ENCODE assay signal across 19 cellular contexts in the genomic region with DNA sequence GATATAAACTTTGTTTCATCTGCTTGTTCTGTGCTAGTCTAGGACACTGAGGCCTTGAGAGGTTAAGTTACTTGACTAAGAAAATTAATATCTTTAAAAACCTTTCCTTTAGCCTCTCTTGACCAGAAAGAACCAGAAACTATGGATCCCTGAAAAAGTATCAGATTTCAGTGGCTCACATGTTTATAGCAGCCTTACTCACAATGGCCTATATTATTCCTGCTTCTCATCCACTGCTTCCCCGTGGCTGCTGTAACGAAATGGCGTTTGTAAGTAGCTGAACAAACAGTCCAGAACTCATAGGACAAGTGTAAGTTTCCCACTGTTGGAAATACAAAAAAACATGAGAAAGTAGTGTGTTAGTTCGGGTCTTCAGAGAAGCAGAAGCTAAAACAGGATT. TPM values are rescaled to one million over a fixed set of nuclear protein-coding genes. Genes with fewer than 3 reads are reported as not detected.
A peak's percentile ranks its signal among the peaks of the same experiment; 100 is the strongest.
DNase-seq lines count a peak whose midpoint lies in the region; ATAC-seq, FAIRE-seq and TF ChIP-seq lines count a peak whose summit lies in the region.
"Had no signal": no experiment of that assay in that cellular context is flagged by ENCODE, and none has a peak within 500 bp of the region (broad histone marks: within the 10 kb centered on the region; RNA-seq: fewer than 3 reads in every experiment).

No MANE protein-coding gene starts in this region.

- no peak overlapping the region for H2AK5ac ChIP-seq in trophoblast cell (ENCODE audit: low read length)

- H3K27me3 ChIP-seq in SK-N-SH (ENCODE audit: insufficient read depth) (no peaks in the 10 kb centered on the region), bronchial epithelial cell (ENCODE audit: control insufficient read depth, insufficient read depth, low read length) (no peaks in the 10 kb centered on the region), testis (no peaks in the 10 kb centered on the region), brain microvascular endothelial cell (replicated peaks) (no peaks in the 10 kb centered on the region), trophoblast cell (ENCODE audit: insufficient read depth, low read length) (no peaks in the 10 kb centered on the region)
- H3K27me3 ChIP-seq: body of pancreas had no signal

- H3F3A ChIP-seq in SK-N-SH (replicated peaks; ENCODE audit: insufficient read depth) = peaks cover 5% of the 10 kb centered on the region

- no peak overlapping the region for H3K14ac ChIP-seq in trophoblast cell (ENCODE audit: low read length)

- H4K20me1 ChIP-seq in SK-N-SH (ENCODE audit: insufficient read depth) = no peaks in the 10 kb centered on the region

- intact Hi-C loops in testis (cut with DNase I; ENCODE audit: low total_unique reads) = no loop called here

- H2BK12ac ChIP-seq in trophoblast cell (ENCODE audit: low read length) = no peak overlapping the region

- no peak for FAIRE-seq in bronchial epithelial cell (lab: Jason Lieb, UNC)
- FAIRE-seq: GM12878 had no signal

- no peak overlapping the region for H3K23ac ChIP-seq in trophoblast cell (ENCODE audit: low read length)

- ATAC-seq in SK-N-SH treated with all-trans-retinoic acid at 6 μM for 48 hours = no peak
- ATAC-seq: body of pancreas; CD8-positive, alpha-beta T cell; effector memory CD8-positive, alpha-beta T cell; GM12878; psoas muscle; T-cell had no signal

- H3K4ac ChIP-seq in trophoblast cell (ENCODE audit: low read depth, low read length) = no peak overlapping the region

- H3K4me2 ChIP-seq in SK-N-SH (no peak overlapping the region), trophoblast cell (ENCODE audit: low read length) (no peak overlapping the region)

- H3K18ac ChIP-seq in trophoblast cell (ENCODE audit: low read length) = no peak overlapping the region

- no peak overlapping the region for H4K8ac ChIP-seq in trophoblast cell (ENCODE audit: low read depth, low read length)

- no peak overlapping the region for H3K9ac ChIP-seq in SK-N-SH
- H3K9ac ChIP-seq in trophoblast cell (ENCODE audit: low read length) = no peak overlapping the region

- TF ChIP-seq RAD21 in SK-N-SH (IDR thresholded peaks at IDR 0.05; ENCODE audit: low read length) = no peak

- no peak overlapping the region for H4K12ac ChIP-seq in trophoblast cell (ENCODE audit: low read depth, low read length)

- peaks cover 0 to 10% of the 10 kb centered on the region in 2 experiments; a peak in 1 of 4 replicates for H3K4me1 ChIP-seq in SK-N-SH (ENCODE audit: control insufficient read depth in 1 of 2, insufficient read depth in 2 of 2, low read depth in 1 of 2, low read length in 1 of 2)
- H3K4me1 ChIP-seq in testis = peaks cover 12% of the 10 kb centered on the region
- H3K4me1 ChIP-seq in trophoblast cell (ENCODE audit: control insufficient read depth in 1 of 2, insufficient read depth in 2 of 2, low read length in 2 of 2) = peaks cover 0 to 14% of the 10 kb centered on the region in 2 experiments
- H3K4me1 ChIP-seq: psoas muscle had no signal

- H3K9me3 ChIP-seq in SK-N-SH = no peaks in the 10 kb centered on the region
- H3K9me3 ChIP-seq in testis = no peaks in the 10 kb centered on the region
- peaks cover 6% of the 10 kb centered on the region for H3K9me3 ChIP-seq in trophoblast cell (ENCODE audit: insufficient read depth, low read depth, low read length)
- H3K9me3 ChIP-seq: body of pancreas, psoas muscle had no signal

- no peaks in the 10 kb centered on the region for H3K9me2 ChIP-seq in SK-N-SH

- TF ChIP-seq POLR2A in testis (IDR thresholded peaks at IDR 0.05) = no peak

- H4K91ac ChIP-seq in trophoblast cell (ENCODE audit: low read depth, low read length) = no peak overlapping the region

- POLR2A ChIA-PET in SK-N-SH (lab: Yijun Ruan, JAX) = no interaction called here

- CTCF ChIA-PET in SK-N-SH (lab: Yijun Ruan, JAX) = interaction anchor here (1.0 kb wide), 1 partner anchor 71 kb away, joined by 4 read pairs; no protein-coding TSS in a partner anchor

- no peaks in the 10 kb centered on the region for H3K79me2 ChIP-seq in SK-N-SH (ENCODE audit: insufficient read depth)
- H3K79me2 ChIP-seq in trophoblast cell (ENCODE audit: control insufficient read depth, insufficient read depth, low read length, poor library complexity) = peaks cover 2% of the 10 kb centered on the region

- H2BK5ac ChIP-seq in trophoblast cell (ENCODE audit: low read depth, low read length, poor library complexity) = no peak overlapping the region

- peaks cover 6% of the 10 kb centered on the region for H3K79me1 ChIP-seq in trophoblast cell (ENCODE audit: low read length)

- 0 out of 2 replicates have a peak overlapping the region, but pooled peaks have one; percentile 4 for H2AFZ ChIP-seq in SK-N-SH (ENCODE audit: low read depth)
- H2AFZ ChIP-seq in trophoblast cell (ENCODE audit: insufficient read depth, low read length, poor library complexity) = no peak overlapping the region

- H3K27ac ChIP-seq in SK-N-SH (ENCODE audit: low read depth in 2 of 2, low read length in 1 of 2) (peak overlapping the region in 1 of 2 experiments; percentile 28; a peak in 1 of 4 replicates), testis (peak overlapping the region; percentile 51 to 81), brain microvascular endothelial cell (no peak overlapping the region), trophoblast cell (ENCODE audit: low read depth, low read length) (no peak overlapping the region)
- H3K27ac ChIP-seq: body of pancreas, psoas muscle had no signal

- DNase-seq in SK-N-SH (no peak), bronchial epithelial cell (ENCODE audit: low read depth) (peak; percentile 35), medulla oblongata (ENCODE audit: extremely low spot score) (peak; percentile 43), testis (no peak), brain microvascular endothelial cell (no peak), NCI-H1417 treated with DMSO at 0.1 percent for 48 hours (lab: John Stamatoyannopoulos, UW) (no peak), trophoblast cell (no peak)
- DNase-seq: activated B cell treated with CpG ODN at 0.5 μM for 24 hours; activated gamma-delta T cell; body of pancreas; CD8-positive, alpha-beta T cell; effector memory CD8-positive, alpha-beta T cell; islet precursor cell; KBM-7; NCI-H1417; psoas muscle; T-cell had no signal

- in situ Hi-C loops in brain microvascular endothelial cell (cut with HindIII; ENCODE audit: low pct_ligation_motif_present, low sequenced_read_pairs) = no loop called here

- H3K36me3 ChIP-seq in SK-N-SH (replicated peaks in 1 of 2; ENCODE audit: control insufficient read depth in 1 of 2, insufficient read depth in 2 of 2, low read length in 1 of 2) (no peaks in the 10 kb centered on the region), bronchial epithelial cell (ENCODE audit: control insufficient read depth, insufficient read depth, low read length) (no peaks in the 10 kb centered on the region), testis (ENCODE audit: low read depth, missing control alignments) (no peaks in the 10 kb centered on the region), brain microvascular endothelial cell (replicated peaks) (no peaks in the 10 kb centered on the region), trophoblast cell (ENCODE audit: control insufficient read depth in 1 of 2, insufficient read depth in 2 of 2, low read length in 2 of 2) (no peaks in the 10 kb centered on the region)

- H2BK120ac ChIP-seq in trophoblast cell (ENCODE audit: insufficient read depth, low read length, poor library complexity) = no peak overlapping the region

- TF ChIP-seq EP300 in SK-N-SH (IDR thresholded peaks at IDR 0.05; ENCODE audit: borderline replicate concordance in 1 of 2, low read depth in 1 of 2, low read length in 1 of 2) = no peak

- H3K4me3 ChIP-seq in SK-N-SH (ENCODE audit: low read depth in 2 of 2, low read length in 1 of 2) (no peak overlapping the region), bronchial epithelial cell (ENCODE audit: low read depth, low read length) (no peak overlapping the region), testis (no peak overlapping the region), brain microvascular endothelial cell (ENCODE audit: low read depth, low read length) (no peak overlapping the region), trophoblast cell (ENCODE audit: low read depth, low read length) (no peak overlapping the region)
- H3K4me3 ChIP-seq: body of pancreas, GM12878, psoas muscle had no signal

- TF ChIP-seq CTCF in SK-N-SH (IDR thresholded peaks at IDR 0.05) (no peak), bronchial epithelial cell (IDR thresholded peaks at IDR 0.05; ENCODE audit: insufficient read depth, low read length, severe bottlenecking) (no peak), testis (IDR thresholded peaks at IDR 0.05) (no peak), brain microvascular endothelial cell (IDR thresholded peaks at IDR 0.05; ENCODE audit: low read depth, low read length, missing control alignments) (no peak)

- WGBS in SK-N-SH (ENCODE audit: low lambda C conversion rate) = 88% methylated on average over 4 of the region's 4 CpGs
- 36 to 51% methylated on average over 4 of the region's 4 CpGs for WGBS in testis, 2 donors
- no CpG with 5 or more reads among the region's 4 CpGs for WGBS in trophoblast cell (ENCODE audit: extremely low coverage, insufficient coverage, insufficient read length)

TF ChIP-seq in SK-N-SH, 30 proteins besides CTCF, POLR2A, EP300 and RAD21:
- TF ChIP-seq MXI1 (IDR thresholded peaks at IDR 0.05; ENCODE audit: low read depth, low read length) (no peak), MEF2A (IDR thresholded peaks at IDR 0.05; ENCODE audit: borderline replicate concordance, low read depth) (no peak), NRF1 (IDR thresholded peaks at IDR 0.05; ENCODE audit: low read depth, low read length) (no peak), GABPA (IDR thresholded peaks at IDR 0.05; ENCODE audit: low read depth) (no peak), RFX5 (IDR thresholded peaks at IDR 0.05; ENCODE audit: low read length) (no peak), FOXM1 (IDR thresholded peaks at IDR 0.05; ENCODE audit: low read depth) (no peak)

TF ChIP-seq in SK-N-SH treated with all-trans-retinoic acid at 6 μM for 48 hours, 23 proteins besides CTCF, POLR2A, EP300 and RAD21 (continues in another document):
- TF ChIP-seq ZNF8 (CRISPR knock-in tag; IDR thresholded peaks at IDR 0.05) (no peak), ZFP30 (CRISPR knock-in tag; IDR thresholded peaks at IDR 0.05) (no peak), TCF4 (CRISPR knock-in tag; IDR thresholded peaks at IDR 0.05; ENCODE audit: borderline replicate concordance) (no peak), ZNF565 (CRISPR knock-in tag; conservative IDR thresholded peaks at IDR 0.05; ENCODE audit: low read depth) (no peak), TOX (CRISPR knock-in tag; IDR thresholded peaks at IDR 0.05; ENCODE audit: borderline replicate concordance) (no peak)

RNA-seq across cellular contexts. Expression of gene PYGL, which starts 3.2 kb away (rescaled TPM):
- polyA plus RNA-seq in SK-N-SH (2012; rRNA removed) (60.2 and 66.4 TPM in 2 replicates), testis (ENCODE audit: insufficient read depth, low read depth, low replicate concordance) (12.7 TPM)
- polyA plus RNA-seq in SK-N-SH (2012; cell fraction: cytosol; rRNA removed) = 62.8 and 70.4 TPM in 2 replicates
- polyA plus RNA-seq in SK-N-SH (2012; cell fraction: nucleus; rRNA removed) = 48.1 and 72.3 TPM in 2 replicates
- total RNA-seq in bronchial epithelial cell (71.1 and 94.2 TPM in 2 replicates), testis (10 to 100 TPM; 14.3 to 16.5 TPM)
- 14.9 and 16.2 TPM in 2 replicates for polyA plus RNA-seq in trophoblast cell (2013)
- total RNA-seq: activated B cell treated with CpG ODN at 0.5 μM for 24 hours had no signal

Comparison
In these comparisons a context has a peak if more than half of its experiments do, and no peak if none do; other contexts are left out.
1. DNase-seq: peak in bronchial epithelial cell (single experiment) and medulla oblongata (single experiment); none in SK-N-SH (single experiment), testis (single experiment), brain microvascular endothelial cell (single experiment), NCI-H1417 treated with DMSO at 0.1 percent for 48 hours (single experiment) and trophoblast cell (0 of 2).
2. H3K27ac ChIP-seq: peak in testis (2 of 2); none in brain microvascular endothelial cell (single experiment) and trophoblast cell (single experiment).